In genomic region chr11:66115638-66116410, GRCh38 we compare ENCODE assay signal across 10 cellular contexts. TPM values are rescaled to one million over a fixed set of nuclear protein-coding genes. Genes with fewer than 3 reads are reported as not detected.
DNase-seq lines count a peak whose midpoint lies in the region; ATAC-seq and TF ChIP-seq lines count a peak whose summit lies in the region.
"Had no signal": no experiment of that assay in that cellular context is flagged by ENCODE, and none has a peak within 500 bp of the region (broad histone marks: within the 10 kb centered on the region; RNA-seq: fewer than 3 reads in every experiment).

No MANE protein-coding gene starts in this region.

- TF ChIP-seq EP300 in SK-N-SH (IDR thresholded peaks at IDR 0.05; ENCODE audit: borderline replicate concordance in 1 of 2, low read depth in 1 of 2, low read length in 1 of 2): peak in 1 of 2 experiments; percentile 40; a peak in 1 of 4 replicates

- CTCF ChIA-PET in SK-N-SH (lab: Yijun Ruan, JAX): interaction anchor here (0.7 to 1.5 kb wide), 4 partner anchors 17 to 106 kb away, joined by 3 to 5 read pairs (median 3); no protein-coding TSS in a partner anchor

- TF ChIP-seq CTCF in GM12865 (IDR thresholded peaks at IDR 0.05; ENCODE audit: insufficient read depth, low read depth, low read length, missing control alignments): no peak
- TF ChIP-seq CTCF in SK-N-SH (IDR thresholded peaks at IDR 0.05): no peak
- TF ChIP-seq CTCF in foreskin keratinocyte (conservative IDR thresholded peaks at IDR 0.05): no peak
- no peak for TF ChIP-seq CTCF in tibial artery (IDR thresholded peaks at IDR 0.05)

- H3K27me3 ChIP-seq in SK-N-SH (ENCODE audit: insufficient read depth) (no peaks in the 10 kb centered on the region), muscle layer of duodenum (ENCODE audit: low read depth, low read length) (no peaks in the 10 kb centered on the region), foreskin keratinocyte (no peaks in the 10 kb centered on the region), tibial artery (no peaks in the 10 kb centered on the region)

- H3K36me3 ChIP-seq in SK-N-SH (replicated peaks in 1 of 2; ENCODE audit: control insufficient read depth in 1 of 2, insufficient read depth in 2 of 2, low read length in 1 of 2) (no peaks in the 10 kb centered on the region), muscle layer of duodenum (ENCODE audit: control insufficient read depth in 1 of 2, insufficient read depth in 2 of 2, low read length in 2 of 2) (peaks cover 0 to 4% of the 10 kb centered on the region in 2 donors), tibial artery (no peaks in the 10 kb centered on the region)

- H3K4me3 ChIP-seq in GM12865 (ENCODE audit: low read depth, low read length): peak overlapping the region; percentile 34
- no peak overlapping the region for H3K4me3 ChIP-seq in SK-N-SH (ENCODE audit: low read depth in 2 of 2, low read length in 1 of 2)
- no peak overlapping the region for H3K4me3 ChIP-seq in muscle layer of duodenum (ENCODE audit: low read depth in 1 of 2, low read length in 2 of 2)
- H3K4me3 ChIP-seq in tibial artery: no peak overlapping the region

- H3K9me3 ChIP-seq in SK-N-SH (no peaks in the 10 kb centered on the region), muscle layer of duodenum (ENCODE audit: control insufficient read depth in 1 of 2, low read length in 2 of 2) (no peaks in the 10 kb centered on the region), tibial artery (no peaks in the 10 kb centered on the region)

- peaks cover 73% of the 10 kb centered on the region for H3K79me2 ChIP-seq in SK-N-SH (ENCODE audit: insufficient read depth)

- H3K9ac ChIP-seq in SK-N-SH: no peak overlapping the region

- H3K4me2 ChIP-seq in SK-N-SH: peak overlapping the region; percentile 32

- DNase-seq in GM12865 (ENCODE audit: low read depth): peak; percentile 93
- DNase-seq in SK-N-SH: no peak
- DNase-seq in activated effector memory CD4-positive, alpha-beta T cell treated with Interleukin-2 at 50 U/mL for 16 hours: no peak
- no peak for DNase-seq in foreskin keratinocyte
- DNase-seq in NCI-H187 (lab: John Stamatoyannopoulos, UW): no peak
- no peak for DNase-seq in tibial artery
- DNase-seq: HCEC 1CT; stimulated activated CD4-positive, alpha-beta T cell treated with anti-CD3 and anti-CD28 coated beads, Interleukin-12 subunit alpha, Interleukin-12 subunit beta, amount 100 ng/mL, for 4 hours had no signal

- peaks cover 54 to 86% of the 10 kb centered on the region in 2 experiments for H3K4me1 ChIP-seq in SK-N-SH (ENCODE audit: control insufficient read depth in 1 of 2, insufficient read depth in 2 of 2, low read depth in 1 of 2, low read length in 1 of 2)
- H3K4me1 ChIP-seq in muscle layer of duodenum (ENCODE audit: control insufficient read depth in 1 of 2, insufficient read depth in 2 of 2, low read length in 2 of 2): peaks cover 21% of the 10 kb centered on the region in 2 donors
- H3K4me1 ChIP-seq in foreskin keratinocyte: peaks cover 51% of the 10 kb centered on the region
- peaks cover 0 to 32% (median 22%) of the 10 kb centered on the region in 4 donors for H3K4me1 ChIP-seq in tibial artery

- TF ChIP-seq RAD21 in SK-N-SH (IDR thresholded peaks at IDR 0.05; ENCODE audit: low read length): no peak

- H3K27ac ChIP-seq in SK-N-SH (ENCODE audit: low read depth in 2 of 2, low read length in 1 of 2) (peak overlapping the region; percentile 67 to 98), muscle layer of duodenum (ENCODE audit: low read length) (peak overlapping the region; percentile 40), foreskin keratinocyte (no peak overlapping the region), tibial artery (no peak overlapping the region)

- peak; percentile 62 for ATAC-seq in GM21786 (IDR thresholded peaks at IDR 0.05; ENCODE audit: unreplicated experiment)
- ATAC-seq in foreskin keratinocyte: no peak

- H2AFZ ChIP-seq in SK-N-SH (ENCODE audit: low read depth): no peak overlapping the region

- intact Hi-C loops in tibial artery (cut with DNase I; ENCODE audit: low total_unique reads): no loop called here

- peaks cover 79% of the 10 kb centered on the region for H3F3A ChIP-seq in SK-N-SH (replicated peaks; ENCODE audit: insufficient read depth)

- POLR2A ChIA-PET in SK-N-SH (lab: Yijun Ruan, JAX): no interaction called here

- peaks cover 3% of the 10 kb centered on the region; the same call in 1 of the 2 replicates for H4K20me1 ChIP-seq in SK-N-SH (ENCODE audit: insufficient read depth)

- H3K9me2 ChIP-seq in SK-N-SH: no peaks in the 10 kb centered on the region

- WGBS in SK-N-SH (ENCODE audit: low lambda C conversion rate): 56% methylated on average over 10 of the region's 10 CpGs

TF ChIP-seq in SK-N-SH, 30 proteins besides CTCF, POLR2A, EP300 and RAD21:
- TF ChIP-seq NFIC (IDR thresholded peaks at IDR 0.05; ENCODE audit: borderline replicate concordance) (peak; percentile 51; the same call in 1 of the 2 replicates), TCF12 (IDR thresholded peaks at IDR 0.05) (peak; percentile 27; the same call in 1 of the 2 replicates), PBX3 (IDR thresholded peaks at IDR 0.05) (peak; percentile 84), MXI1 (IDR thresholded peaks at IDR 0.05; ENCODE audit: low read depth, low read length) (no peak)

RNA-seq across cellular contexts. Expression of gene PACS1, which starts 45.8 kb away (rescaled TPM):
- polyA plus RNA-seq in SK-N-SH (2012; rRNA removed): 24.8 and 37.3 TPM in 2 replicates
- 22.0 and 34.4 TPM in 2 replicates for polyA plus RNA-seq in SK-N-SH (2012; cell fraction: cytosol; rRNA removed)
- polyA plus RNA-seq in SK-N-SH (2012; cell fraction: nucleus; rRNA removed): 63.3 and 63.4 TPM in 2 replicates
- 23.6 and 28.1 TPM in 2 replicates for total RNA-seq in foreskin keratinocyte
- polyA plus RNA-seq in foreskin keratinocyte: 21.4 and 22.4 TPM in 2 replicates

Comparison
In these comparisons a context has a peak if more than half of its experiments do, and no peak if none do; other contexts are left out.
1. H3K27ac ChIP-seq: peak in SK-N-SH (2 of 2) and muscle layer of duodenum (single experiment); none in foreskin keratinocyte (single experiment) and tibial artery (0 of 2).